ENCODE assay signal across 19 cellular contexts in the genomic region with DNA sequence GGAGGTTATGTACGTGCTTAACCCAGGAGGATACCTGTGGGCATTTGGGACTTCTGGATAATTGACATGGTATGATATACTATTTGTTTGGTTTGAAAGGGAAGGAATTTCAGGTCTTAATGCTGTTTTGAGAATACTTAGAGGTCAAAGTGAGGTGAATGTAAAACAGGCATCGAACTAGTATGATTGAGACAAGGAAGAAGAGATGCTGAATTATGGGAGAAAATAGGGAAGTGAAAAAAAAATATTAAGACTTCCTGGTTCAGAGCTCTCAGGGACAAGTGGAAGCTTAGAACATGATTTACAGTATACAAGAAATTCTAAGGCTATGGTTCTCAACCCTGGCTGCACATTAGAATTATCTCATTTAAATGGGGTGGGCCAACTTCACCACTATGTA.
DNase-seq lines count a peak whose midpoint lies in the region; ATAC-seq and TF ChIP-seq lines count a peak whose summit lies in the region.
"Had no signal": no experiment of that assay in that cellular context is flagged by ENCODE, and none has a peak within 500 bp of the region (broad histone marks: within the 10 kb centered on the region; RNA-seq: fewer than 3 reads in every experiment).

No MANE protein-coding gene starts in this region.

- H3K36me3 Mint-ChIP-seq in natural killer cell, result no peaks in the 10 kb centered on the region
- no peaks in the 10 kb centered on the region for H3K36me3 Mint-ChIP-seq in CD14-positive monocyte

- H3K4me1 ChIP-seq in transverse colon, result peaks cover 0 to 8% (median 0%) of the 10 kb centered on the region in 4 donors

- in situ Hi-C loops in transverse colon (cut with MboI; ENCODE audit: low pct_ligation_motif_present in 1 of 4, low pct_unique_long_range_greater_than_20kb in 1 of 4, low sequenced_read_pairs in 3 of 4), result loop anchor here in 1 of 4 donors (10.0 kb wide), 1 partner anchor 46 kb away; no protein-coding TSS in a partner anchor

- H3K9me3 Mint-ChIP-seq in natural killer cell (no peaks in the 10 kb centered on the region), CD14-positive monocyte (no peaks in the 10 kb centered on the region)

- no peak overlapping the region for H3K27ac Mint-ChIP-seq in natural killer cell
- peak overlapping the region in 1 of 7 donors; percentile 54 for H3K27ac Mint-ChIP-seq in CD14-positive monocyte

- peaks cover 4 to 6% of the 10 kb centered on the region in 2 donors for H3K4me1 Mint-ChIP-seq in natural killer cell
- H3K4me1 Mint-ChIP-seq in CD14-positive monocyte, result peaks cover 7% of the 10 kb centered on the region

- TF ChIP-seq POLR2A in transverse colon (IDR thresholded peaks at IDR 0.05), result no peak

- intact Hi-C loops in natural killer cell (cut with micrococcal nuclease), result no loop called here
- intact Hi-C loops in CD14-positive monocyte (cut with micrococcal nuclease), result no loop called here
- intact Hi-C loops in transverse colon (cut with DNase I; ENCODE audit: low total_unique reads), result no loop called here

- TF ChIP-seq CTCF in natural killer cell (IDR thresholded peaks at IDR 0.05) (no peak), CD14-positive monocyte (IDR thresholded peaks at IDR 0.05) (no peak), transverse colon (IDR thresholded peaks at IDR 0.05) (no peak)

- TF ChIP-seq EP300 in transverse colon (IDR thresholded peaks at IDR 0.05; ENCODE audit: low read depth), result no peak

- no peak overlapping the region for H3K27ac ChIP-seq in transverse colon
- H3K27ac ChIP-seq: 22Rv1, C4-2B had no signal

- H3K36me3 ChIP-seq in transverse colon, result no peaks in the 10 kb centered on the region

- 77 to 80% methylated on average over 2 of the region's 2 CpGs for WGBS in transverse colon (ENCODE audit: low coverage in 1 of 2), 2 donors

- H3K27me3 ChIP-seq in transverse colon, result no peaks in the 10 kb centered on the region

- DNase-seq in NCI-H2029 (lab: John Stamatoyannopoulos, UW) (peak; percentile 44), NCI-H2029 treated with DMSO at 0.1 percent for 48 hours (lab: John Stamatoyannopoulos, UW) (no peak), NOMO-1 (lab: John Stamatoyannopoulos, UW; ENCODE audit: unreplicated experiment in 2 of 2) (peak; percentile 9 to 70), SKM-1 treated with dmso at 0.1 percent for 144 hours (lab: John Stamatoyannopoulos, UW; ENCODE audit: unreplicated experiment) (peak; percentile 62), natural killer cell (no peak), CD14-positive monocyte (ENCODE audit: low spot score) (no peak), transverse colon (no peak)
- DNase-seq: DMS 273 treated with DMSO at 0.1 percent for 48 hours, GF-D8, KG1, NCI-H1092 treated with DMSO at 0.1 percent for 48 hours, NCI-H510A, NCI-H774, Right ventricle myocardium superior, SK-N-SH had no signal

- ATAC-seq in HG03378 (IDR thresholded peaks at IDR 0.05; ENCODE audit: unreplicated experiment) (no peak), natural killer cell (no peak)
- ATAC-seq: HepG2 had no signal

- H3K9me3 ChIP-seq in transverse colon, result no peaks in the 10 kb centered on the region
- H3K9me3 ChIP-seq: SK-N-SH had no signal

- H3K27me3 Mint-ChIP-seq in natural killer cell (ENCODE audit: low read depth in 2 of 2) (no peaks in the 10 kb centered on the region), CD14-positive monocyte (ENCODE audit: low read depth in 3 of 3) (no peaks in the 10 kb centered on the region)

- H3K4me3 ChIP-seq in transverse colon, result no peak overlapping the region

- H3K4me3 Mint-ChIP-seq in natural killer cell (no peak overlapping the region), CD14-positive monocyte (peak overlapping the region in 1 of 2 donors; percentile 22)

Comparison
In these comparisons a context has a peak if more than half of its experiments do, and no peak if none do; other contexts are left out.
1. DNase-seq: peak in NCI-H2029 (single experiment), NOMO-1 (2 of 2) and SKM-1 treated with dmso at 0.1 percent for 144 hours (single experiment); none in NCI-H2029 treated with DMSO at 0.1 percent for 48 hours (single experiment), natural killer cell (single experiment), CD14-positive monocyte (single experiment) and transverse colon (single experiment).